8 cellular contexts compared by ENCODE assay signal in genomic region chr12:6937481-6938352, GRCh38. TPM values are rescaled to one million over a fixed set of nuclear protein-coding genes. Genes with fewer than 3 reads are reported as not detected.
DNase-seq lines count a peak whose midpoint lies in the region; ATAC-seq and TF ChIP-seq lines count a peak whose summit lies in the region.

No MANE protein-coding gene starts in this region.

- H3K4me3 ChIP-seq in SU-DHL-6 (ENCODE audit: insufficient read depth, low read length, poor library complexity, severe bottlenecking) (peak overlapping the region; percentile 61), parathyroid adenoma (ENCODE audit: low read depth, low read length) (peak overlapping the region; percentile 54), transverse colon (peak overlapping the region; percentile 43 to 59 (median 52))

- no peaks in the 10 kb centered on the region for H3K9me3 Mint-ChIP-seq in activated naive CD8-positive, alpha-beta T cell treated with anti-CD3 and anti-CD28 coated beads, Interleukin-2, amount 50 U/mL, for 24 hours

- H3K36me3 Mint-ChIP-seq in activated naive CD8-positive, alpha-beta T cell treated with anti-CD3 and anti-CD28 coated beads, Interleukin-2, amount 50 U/mL, for 24 hours (ENCODE audit: low read depth): peaks cover 39% of the 10 kb centered on the region

- H3K4me2 ChIP-seq in SU-DHL-6 (ENCODE audit: low read depth, low read length, poor library complexity, severe bottlenecking) (peak overlapping the region; percentile 71), parathyroid adenoma (ENCODE audit: low read length) (peak overlapping the region; percentile 88)

- H3K36me3 ChIP-seq in SU-DHL-6 (ENCODE audit: low read length) (no peaks in the 10 kb centered on the region), parathyroid adenoma (ENCODE audit: control insufficient read depth, insufficient read depth, low read length) (no peaks in the 10 kb centered on the region), transverse colon (peaks cover 0 to 8% (median 0%) of the 10 kb centered on the region in 4 donors)

- intact Hi-C loops in Right ventricle myocardium inferior (cut with DNase I): no loop called here
- intact Hi-C loops in transverse colon (cut with DNase I; ENCODE audit: low total_unique reads): loop anchor here (5.0 kb wide), 1 partner anchor 65 kb away; the partner anchor contains the start of gene SPSB2

- H4K20me1 ChIP-seq in SU-DHL-6 (ENCODE audit: low read depth, low read length): no peaks in the 10 kb centered on the region

- peak overlapping the region; percentile 95 for H3K27ac Mint-ChIP-seq in activated naive CD8-positive, alpha-beta T cell treated with anti-CD3 and anti-CD28 coated beads, Interleukin-2, amount 50 U/mL, for 24 hours

- H3K4me1 ChIP-seq in parathyroid adenoma (peaks cover 18% of the 10 kb centered on the region), transverse colon (peaks cover 13 to 53% (median 40%) of the 10 kb centered on the region in 4 donors)

- no peaks in the 10 kb centered on the region for H3K27me3 ChIP-seq in SU-DHL-6 (ENCODE audit: low read length)
- H3K27me3 ChIP-seq in parathyroid adenoma (ENCODE audit: control insufficient read depth, insufficient read depth, low read length): no peaks in the 10 kb centered on the region
- H3K27me3 ChIP-seq in transverse colon: no peaks in the 10 kb centered on the region

- TF ChIP-seq POLR2A in transverse colon (IDR thresholded peaks at IDR 0.05): peak; percentile 90

- no peaks in the 10 kb centered on the region for H3K9me2 ChIP-seq in SU-DHL-6 (replicated peaks; ENCODE audit: insufficient read depth, low read length)

- H2AFZ ChIP-seq in SU-DHL-6 (ENCODE audit: low read depth, low read length, severe bottlenecking): peak overlapping the region; percentile 52
- peak overlapping the region; percentile 55 for H2AFZ ChIP-seq in parathyroid adenoma

- DNase-seq in NCI-H1417 (lab: John Stamatoyannopoulos, UW) (peak; percentile 95 to 99 (median 98)), Right ventricle myocardium inferior (ENCODE audit: missing footprints) (peak; percentile 98), transverse colon (peak; percentile 95)
- DNase-seq in activated naive CD8-positive, alpha-beta T cell treated with anti-CD3 and anti-CD28 coated beads, Interleukin-2, amount 50 U/mL, for 24 hours: peak; percentile 93

- no peaks in the 10 kb centered on the region for H3K9me3 ChIP-seq in SU-DHL-6 (ENCODE audit: insufficient read depth, low read length)
- no peaks in the 10 kb centered on the region for H3K9me3 ChIP-seq in parathyroid adenoma (ENCODE audit: control insufficient read depth, low read length)
- H3K9me3 ChIP-seq in transverse colon: no peaks in the 10 kb centered on the region

- H3K27me3 Mint-ChIP-seq in activated naive CD8-positive, alpha-beta T cell treated with anti-CD3 and anti-CD28 coated beads, Interleukin-2, amount 50 U/mL, for 24 hours: no peaks in the 10 kb centered on the region

- in situ Hi-C loops in transverse colon (cut with MboI; ENCODE audit: low pct_ligation_motif_present in 1 of 4, low pct_unique_long_range_greater_than_20kb in 1 of 4, low sequenced_read_pairs in 3 of 4): loop anchor here in 2 of 4 donors (25.0 kb wide), 1 partner anchor 175 kb away; the partner anchor contains the start of gene C1RL (in 2 of the 2)

- TF ChIP-seq CTCF in GM12872 (IDR thresholded peaks at IDR 0.05; ENCODE audit: insufficient read depth, low read depth, low read length) (peak; percentile 96), SU-DHL-6 (IDR thresholded peaks at IDR 0.05; ENCODE audit: insufficient read depth, low read length, poor library complexity, severe bottlenecking) (peak; percentile 95), parathyroid adenoma (IDR thresholded peaks at IDR 0.05) (peak; percentile 97), transverse colon (IDR thresholded peaks at IDR 0.05) (peak; percentile 82 to 99 (median 96))

- ATAC-seq in HG02678 (IDR thresholded peaks at IDR 0.05; ENCODE audit: unreplicated experiment): peak; percentile 91
- peak; percentile 87 for ATAC-seq in activated naive CD8-positive, alpha-beta T cell treated with anti-CD3 and anti-CD28 coated beads, Interleukin-2, amount 50 U/mL, for 24 hours
- ATAC-seq in Right ventricle myocardium inferior: peak; percentile 88

- H3K79me2 ChIP-seq in SU-DHL-6 (ENCODE audit: insufficient read depth, low read length): no peaks in the 10 kb centered on the region
- H3K79me2 ChIP-seq in parathyroid adenoma: peaks cover 7% of the 10 kb centered on the region

- no peak for TF ChIP-seq EP300 in transverse colon (IDR thresholded peaks at IDR 0.05; ENCODE audit: low read depth)

- peak overlapping the region; percentile 92 for H3K9ac ChIP-seq in SU-DHL-6 (ENCODE audit: low read length)
- no peak overlapping the region for H3K9ac ChIP-seq in parathyroid adenoma

- H3K4me1 Mint-ChIP-seq in activated naive CD8-positive, alpha-beta T cell treated with anti-CD3 and anti-CD28 coated beads, Interleukin-2, amount 50 U/mL, for 24 hours: peaks cover 55% of the 10 kb centered on the region

- peak overlapping the region; percentile 86 for H3K27ac ChIP-seq in SU-DHL-6 (ENCODE audit: low read depth, low read length)
- peak overlapping the region; percentile 79 for H3K27ac ChIP-seq in parathyroid adenoma
- H3K27ac ChIP-seq in transverse colon: peak overlapping the region; percentile 90 to 99 (median 96)

- peaks cover 8% of the 10 kb centered on the region; the same call in 1 of the 2 replicates for H3F3A ChIP-seq in SU-DHL-6 (ENCODE audit: insufficient read depth)

- WGBS in transverse colon (ENCODE audit: low coverage in 1 of 2), 2 donors: 0% methylated on average over 4 to 47 of the region's 80 CpGs

- peak overlapping the region; percentile 86 for H3K4me3 Mint-ChIP-seq in activated naive CD8-positive, alpha-beta T cell treated with anti-CD3 and anti-CD28 coated beads, Interleukin-2, amount 50 U/mL, for 24 hours

RNA-seq across cellular contexts. Expression of gene RNU7-1, which starts 5.9 kb away (rescaled TPM):
- total RNA-seq in Right ventricle myocardium inferior: not detected
- total RNA-seq in transverse colon: not detected

RNA-seq across cellular contexts. Expression of gene C12orf57, which starts 6.1 kb away (rescaled TPM):
- total RNA-seq in Right ventricle myocardium inferior: 250 TPM
- 100 to 1,000 TPM; 303 to 452 (median 386) TPM for total RNA-seq in transverse colon

RNA-seq across cellular contexts. Expression of gene ATN1, which starts 10.0 kb away (rescaled TPM):
- total RNA-seq in Right ventricle myocardium inferior (78.9 TPM), transverse colon (100 to 1,000 TPM in 2 of 4 donors, 10 to 100 TPM in 2; 59.1 to 160 (median 112) TPM)

RNA-seq across cellular contexts. Expression of gene PTPN6, which starts 13.4 kb away (rescaled TPM):
- total RNA-seq in Right ventricle myocardium inferior (9.1 TPM), transverse colon (10 to 100 TPM; 21.7 to 49.0 (median 36.1) TPM)

RNA-seq across cellular contexts. Expression of gene ENO2, which starts 23.3 kb away (rescaled TPM):
- total RNA-seq in Right ventricle myocardium inferior (10.2 TPM), transverse colon (10 to 100 TPM in 2 of 4 donors, 1 to 10 TPM in 2; 7.2 to 14.1 (median 9.6) TPM)

Comparison
In these comparisons a context has a peak if more than half of its experiments do, and no peak if none do; other contexts are left out.
1. Peak in every context shown above with its lines: DNase-seq, ATAC-seq, H3K4me3 ChIP-seq and H3K27ac ChIP-seq.